1 cellular context compared by ENCODE assay signal in the genomic region with DNA sequence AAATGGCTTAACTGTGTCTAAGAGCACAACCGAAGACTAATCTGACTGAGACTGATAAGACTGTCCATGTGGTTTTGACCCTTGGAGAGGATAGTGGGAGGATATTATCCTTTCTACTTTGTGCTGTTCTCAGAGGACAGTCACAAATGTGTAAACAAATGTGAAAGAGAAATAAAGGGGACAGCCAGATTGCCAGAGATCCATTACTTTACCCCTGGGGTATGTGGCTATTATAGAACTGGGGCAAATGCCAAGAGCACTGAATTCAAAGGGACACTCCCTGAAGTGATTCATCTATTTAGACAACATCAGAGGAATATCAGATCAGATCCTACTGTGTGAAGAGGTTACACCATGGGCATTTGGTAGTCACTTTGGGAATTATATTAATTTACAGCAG.
TF ChIP-seq lines count a peak whose summit lies in the region.

No MANE protein-coding gene starts in this region.

TF ChIP-seq in HCT116, 20 proteins besides CTCF, POLR2A, EP300 and RAD21 (continued from another document):
- TF ChIP-seq, protein P1, sequence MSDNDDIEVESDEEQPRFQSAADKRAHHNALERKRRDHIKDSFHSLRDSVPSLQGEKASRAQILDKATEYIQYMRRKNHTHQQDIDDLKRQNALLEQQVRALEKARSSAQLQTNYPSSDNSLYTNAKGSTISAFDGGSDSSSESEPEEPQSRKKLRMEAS (IDR thresholded peaks at IDR 0.05): peak; percentile 35; the same call in 1 of the 2 replicates
- peak; percentile 92 for TF ChIP-seq JUND (IDR thresholded peaks at IDR 0.05)
- no peak for TF ChIP-seq ZNF274 (IDR thresholded peaks at IDR 0.05; ENCODE audit: low read depth, low read length)
- TF ChIP-seq, protein P2, sequence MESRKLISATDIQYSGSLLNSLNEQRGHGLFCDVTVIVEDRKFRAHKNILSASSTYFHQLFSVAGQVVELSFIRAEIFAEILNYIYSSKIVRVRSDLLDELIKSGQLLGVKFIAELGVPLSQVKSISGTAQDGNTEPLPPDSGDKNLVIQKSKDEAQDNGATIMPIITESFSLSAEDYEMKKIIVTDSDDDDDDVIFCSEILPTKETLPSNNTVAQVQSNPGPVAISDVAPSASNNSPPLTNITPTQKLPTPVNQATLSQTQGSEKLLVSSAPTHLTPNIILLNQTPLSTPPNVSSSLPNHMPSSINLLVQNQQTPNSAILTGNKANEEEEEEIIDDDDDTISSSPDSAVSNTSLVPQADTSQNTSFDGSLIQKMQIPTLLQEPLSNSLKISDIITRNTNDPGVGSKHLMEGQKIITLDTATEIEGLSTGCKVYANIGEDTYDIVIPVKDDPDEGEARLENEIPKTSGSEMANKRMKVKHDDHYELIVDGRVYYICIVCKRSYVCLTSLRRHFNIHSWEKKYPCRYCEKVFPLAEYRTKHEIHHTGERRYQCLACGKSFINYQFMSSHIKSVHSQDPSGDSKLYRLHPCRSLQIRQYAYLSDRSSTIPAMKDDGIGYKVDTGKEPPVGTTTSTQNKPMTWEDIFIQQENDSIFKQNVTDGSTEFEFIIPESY (IDR thresholded peaks at IDR 0.05; ENCODE audit: extremely low read depth, insufficient replicate concordance, low read length): no peak
- peak; percentile 85 for TF ChIP-seq SP1 (IDR thresholded peaks at IDR 0.05; ENCODE audit: low read depth)
- peak; percentile 86 for TF ChIP-seq TCF7L2 (IDR thresholded peaks at IDR 0.05; ENCODE audit: borderline replicate concordance, extremely low read depth, insufficient read depth, insufficient read length)
